1 cellular context compared by ENCODE assay signal in genomic region chr6:149108398-149109100, GRCh38.
TF ChIP-seq lines count a peak whose summit lies in the region.

No MANE protein-coding gene starts in this region.

TF ChIP-seq in H1, 55 proteins besides CTCF, POLR2A, EP300 and RAD21:
- TF ChIP-seq PHF8 (conservative IDR thresholded peaks at IDR 0.05; ENCODE audit: low read depth, low read length) (no peak), EZH2 (IDR thresholded peaks at IDR 0.05; ENCODE audit: low read depth, low read length, severe bottlenecking) (no peak), SP2 (IDR thresholded peaks at IDR 0.05; ENCODE audit: low read length) (no peak), ATF2 (IDR thresholded peaks at IDR 0.05; ENCODE audit: low read length) (no peak), RBBP5 (IDR thresholded peaks at IDR 0.05; ENCODE audit: borderline replicate concordance, low read depth, low read length) (no peak), SUZ12 (IDR thresholded peaks at IDR 0.05; ENCODE audit: low read length) (no peak), MAFK (IDR thresholded peaks at IDR 0.05; ENCODE audit: low read depth, low read length) (no peak), SAP30 (IDR thresholded peaks at IDR 0.05; ENCODE audit: insufficient read depth, insufficient replicate concordance, low read length) (no peak), CREB1 (IDR thresholded peaks at IDR 0.05) (no peak), TCF12 (IDR thresholded peaks at IDR 0.05; ENCODE audit: low read depth, low read length) (no peak), SIRT6 (IDR thresholded peaks at IDR 0.05; ENCODE audit: low read length) (no peak), TBP (IDR thresholded peaks at IDR 0.05; ENCODE audit: low read depth, low read length) (no peak), RFX5 (IDR thresholded peaks at IDR 0.05; ENCODE audit: borderline replicate concordance, low read depth, low read length) (no peak), GABPA (IDR thresholded peaks at IDR 0.05; ENCODE audit: borderline replicate concordance, insufficient read depth, low read length) (no peak), SRF (IDR thresholded peaks at IDR 0.05; ENCODE audit: low read depth, low read length) (no peak), KDM4A (IDR thresholded peaks at IDR 0.05; ENCODE audit: low read depth, low read length, severe bottlenecking) (no peak), BRCA1 (IDR thresholded peaks at IDR 0.05; ENCODE audit: low read depth, low read length) (no peak), CHD2 (IDR thresholded peaks at IDR 0.05; ENCODE audit: low read length) (no peak), SIN3A (conservative IDR thresholded peaks at IDR 0.05 in 1 of 2, IDR thresholded peaks at IDR 0.05 in 1 of 2; ENCODE audit: low read depth in 1 of 2, low read length in 2 of 2) (no peak)
TF ChIP-seq in H1: peak in this region for 0.
